Comparison of ENCODE assay signal across 8 cellular contexts in the genomic region with DNA sequence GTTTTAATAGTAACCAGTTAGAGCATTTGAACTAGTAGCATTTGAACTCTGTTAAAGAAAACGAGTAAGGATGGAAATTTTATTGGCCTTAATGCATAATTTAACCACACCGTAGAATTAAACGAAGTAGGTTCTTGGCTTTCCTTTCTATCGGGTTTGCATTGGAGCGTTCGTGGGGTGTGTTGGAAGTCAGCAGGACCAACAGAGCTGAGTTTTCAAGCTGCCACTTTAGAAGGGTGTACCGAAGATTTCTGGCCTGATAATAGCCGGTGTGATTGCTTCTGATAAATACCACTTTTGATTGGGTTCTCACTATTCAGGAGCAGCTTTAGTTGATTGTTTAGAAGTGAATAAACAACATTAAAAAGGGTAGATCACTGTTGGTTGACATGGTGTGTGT. TPM values are rescaled to one million over a fixed set of nuclear protein-coding genes. Genes with fewer than 3 reads are reported as not detected.
DNase-seq lines count a peak whose midpoint lies in the region; ATAC-seq and TF ChIP-seq lines count a peak whose summit lies in the region.

No MANE protein-coding gene starts in this region.

- no peaks in the 10 kb centered on the region for H3K27me3 ChIP-seq in uterus

- peak overlapping the region; percentile 66 to 78 for H3K27ac ChIP-seq in uterus

- no peak for ATAC-seq in memory B cell (ENCODE audit: low read depth)
- no peak for ATAC-seq in GM21390 (IDR thresholded peaks at IDR 0.05; ENCODE audit: unreplicated experiment)
- no peak for ATAC-seq in HG02642 (IDR thresholded peaks at IDR 0.05; ENCODE audit: poor library complexity, unreplicated experiment)
- no peak for ATAC-seq in HG03175 (IDR thresholded peaks at IDR 0.05; ENCODE audit: unreplicated experiment)

- H3K4me3 Mint-ChIP-seq in brain, result peak overlapping the region; percentile 90 to 96 (median 94)
- H3K4me3 Mint-ChIP-seq in memory B cell, result peak overlapping the region; percentile 90

- H3K9me3 Mint-ChIP-seq in brain (no peaks in the 10 kb centered on the region), memory B cell (no peaks in the 10 kb centered on the region)

- intact Hi-C loops in uterus (cut with DNase I; ENCODE audit: low total_unique reads), result no loop called here

- H3K27me3 Mint-ChIP-seq in brain (peaks cover 14% of the 10 kb centered on the region), memory B cell (no peaks in the 10 kb centered on the region)

- H3K36me3 Mint-ChIP-seq in brain (no peaks in the 10 kb centered on the region), memory B cell (no peaks in the 10 kb centered on the region)

- H3K4me1 ChIP-seq in uterus, result no peaks in the 10 kb centered on the region

- peaks cover 37% of the 10 kb centered on the region for H3K4me1 Mint-ChIP-seq in brain
- no peaks in the 10 kb centered on the region for H3K4me1 Mint-ChIP-seq in memory B cell

- no peaks in the 10 kb centered on the region for H3K36me3 ChIP-seq in uterus

- in situ Hi-C loops in Caki2 (cut with HindIII; ENCODE audit: low pct_unique_long_range_greater_than_20kb, low sequenced_read_pairs), result no loop called here

- no peak for TF ChIP-seq POLR2A in uterus (IDR thresholded peaks at IDR 0.05)

- TF ChIP-seq CTCF in brain (conservative IDR thresholded peaks at IDR 0.05), result no peak
- no peak for TF ChIP-seq CTCF in uterus (IDR thresholded peaks at IDR 0.05)

- peak; percentile 14 for DNase-seq in Caki2 (ENCODE audit: low read depth)
- DNase-seq in Jurkat, Clone E6-1 (ENCODE audit: low read depth, low spot score), result no peak
- no peak for DNase-seq in memory B cell (ENCODE audit: low spot score in 2 of 2)
- no peak for DNase-seq in uterus

- peak overlapping the region; percentile 83 for H3K4me3 ChIP-seq in Jurkat, Clone E6-1 (ENCODE audit: low read length)
- peak overlapping the region; percentile 46 to 80 for H3K4me3 ChIP-seq in uterus

- H3K9me3 ChIP-seq in uterus, result no peaks in the 10 kb centered on the region

- H3K27ac Mint-ChIP-seq in brain (peak overlapping the region; percentile 69 to 89 (median 82)), memory B cell (no peak overlapping the region)

RNA-seq across cellular contexts. Expression of a gene that starts 1.1 kb away (rescaled TPM):
- 28.8 and 53.7 TPM in 2 replicates for total RNA-seq in Caki2 (2014; rRNA removed; shearing (Covaris generic); ENCODE audit: low replicate concordance)
- polyA plus RNA-seq in Jurkat, Clone E6-1 (2012; ENCODE audit: insufficient read depth, insufficient read length), result 33.6 TPM
- 19.0 TPM for polyA plus RNA-seq in brain (ENCODE audit: insufficient read depth, low read depth, low replicate concordance)
- total RNA-seq in uterus, result 10 to 100 TPM in 3 of 4 donors, 1 to 10 TPM in 1; 8.5 to 61.3 (median 16.8) TPM

RNA-seq across cellular contexts. Expression of a gene that starts 21.0 kb away (rescaled TPM):
- 0.06 TPM in 1 of 2 replicates, not detected in the other for total RNA-seq in Caki2 (2014; rRNA removed; shearing (Covaris generic); ENCODE audit: low replicate concordance)
- polyA plus RNA-seq in Jurkat, Clone E6-1 (2012; ENCODE audit: insufficient read depth, insufficient read length), result not detected
- polyA plus RNA-seq in brain (ENCODE audit: insufficient read depth, low read depth, low replicate concordance), result not detected
- total RNA-seq in uterus, result 10 to 100 TPM in 1 of 4 donors, under 1 TPM in 2, not detected in 1; 0.29 to 23.3 (median 0.98) TPM
